8 cellular contexts compared by ENCODE assay signal in the genomic region with DNA sequence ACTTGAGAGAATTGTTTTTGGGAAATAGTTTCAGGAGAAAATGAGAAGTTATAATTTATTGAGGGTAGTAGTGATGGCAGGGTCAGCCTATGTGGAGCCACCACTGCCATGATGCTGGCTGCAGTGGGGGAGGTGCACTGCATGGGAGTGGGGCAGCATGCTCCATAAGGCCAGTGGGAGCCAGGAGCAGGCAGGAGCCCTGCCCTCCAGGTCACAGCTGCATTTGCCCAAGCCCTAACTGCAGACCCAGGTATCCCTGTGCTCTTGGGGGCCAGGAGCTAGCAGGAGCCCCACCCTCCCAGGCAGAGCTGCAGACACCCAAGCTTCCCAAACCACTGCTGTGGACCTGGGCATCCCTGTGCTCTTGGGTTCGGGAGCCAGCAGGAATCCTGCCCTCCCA.
"Had no signal": no experiment of that assay in that cellular context is flagged by ENCODE, and none has a peak within 500 bp of the region (broad histone marks: within the 10 kb centered on the region; RNA-seq: fewer than 3 reads in every experiment).

No MANE protein-coding gene starts in this region.

- H3K4me3 ChIP-seq: GM12878 had no signal

- DNase-seq: GDM1, GF-D8 had no signal

- FAIRE-seq: G401.6, GM12878, GM12891, GM12892, GM18507, GM19239 had no signal

- ATAC-seq: GM12878 had no signal
